8 cellular contexts compared by ENCODE assay signal in genomic region chr12:5745251-5745888, GRCh38.
DNase-seq lines count a peak whose midpoint lies in the region; ATAC-seq, FAIRE-seq and TF ChIP-seq lines count a peak whose summit lies in the region.

No MANE protein-coding gene starts in this region.

- H3K9me3 Mint-ChIP-seq in T-helper 2 cell treated with Interferon-gamma antibody and Interleukin-4, amounts not matched to agents 5 μg/mL and 100 μg/mL, for 36 hours, result no peaks in the 10 kb centered on the region

- H3K4me3 Mint-ChIP-seq in T-helper 2 cell treated with Interferon-gamma antibody and Interleukin-4, amounts not matched to agents 5 μg/mL and 100 μg/mL, for 36 hours, result no peak overlapping the region

- H3K79me2 ChIP-seq in Karpas-422 (ENCODE audit: low read length) (no peaks in the 10 kb centered on the region), HepG2 (ENCODE audit: insufficient read depth, low read length) (no peaks in the 10 kb centered on the region)

- H3K36me3 ChIP-seq in Karpas-422 (ENCODE audit: insufficient read depth, low read length) (no peaks in the 10 kb centered on the region), HepG2 (replicated peaks in 1 of 2; ENCODE audit: control insufficient read depth in 1 of 2, insufficient read depth in 2 of 2, low read length in 2 of 2) (no peaks in the 10 kb centered on the region)

- ATAC-seq in HepG2 (peak; percentile 94), GM21737 (IDR thresholded peaks at IDR 0.05; ENCODE audit: unreplicated experiment) (no peak)

- BruUV-seq in HepG2 (replicated peaks; lab: Mats Ljungman, UMichigan), result no TSS peak

- H3K27ac ChIP-seq in Karpas-422 (ENCODE audit: low read length), result no peak overlapping the region
- H3K27ac ChIP-seq in HepG2 (ENCODE audit: extremely low read length, insufficient read depth, low read length), result no peak overlapping the region

- no peaks in the 10 kb centered on the region for H3K9me2 ChIP-seq in Karpas-422 (replicated peaks; ENCODE audit: insufficient read depth, low read length)

- FAIRE-seq in HepG2 (lab: Jason Lieb, UNC), result no peak

- H3K27me3 ChIP-seq in Karpas-422 (ENCODE audit: low read length) (no peaks in the 10 kb centered on the region), HepG2 (ENCODE audit: control insufficient read depth in 1 of 2, insufficient read depth in 2 of 2, low read length in 2 of 2) (no peaks in the 10 kb centered on the region)

- H3K4me3 ChIP-seq in Karpas-422 (ENCODE audit: low read length) (no peak overlapping the region), HepG2 (replicated peaks in 1 of 3; ENCODE audit: insufficient read depth in 1 of 3, low read depth in 2 of 3, low read length in 3 of 3) (no peak overlapping the region)

- H3K36me3 Mint-ChIP-seq in T-helper 2 cell treated with Interferon-gamma antibody and Interleukin-4, amounts not matched to agents 5 μg/mL and 100 μg/mL, for 36 hours (ENCODE audit: low read depth), result no peaks in the 10 kb centered on the region

- H3K4me1 ChIP-seq in Karpas-422 (ENCODE audit: low read length) (no peaks in the 10 kb centered on the region), HepG2 (ENCODE audit: insufficient read depth, low read length) (no peaks in the 10 kb centered on the region)

- H3K9ac ChIP-seq in Karpas-422 (ENCODE audit: low read length) (no peak overlapping the region), HepG2 (ENCODE audit: insufficient read depth, low read depth, low read length) (no peak overlapping the region)

- no peaks in the 10 kb centered on the region for H3K9me3 ChIP-seq in Karpas-422 (ENCODE audit: low read length)
- no peaks in the 10 kb centered on the region for H3K9me3 ChIP-seq in HepG2 (ENCODE audit: low read length)

- H3K27me3 Mint-ChIP-seq in T-helper 2 cell treated with Interferon-gamma antibody and Interleukin-4, amounts not matched to agents 5 μg/mL and 100 μg/mL, for 36 hours (ENCODE audit: low read depth), result peaks cover 1% of the 10 kb centered on the region

- intact Hi-C loops in HepG2 (cut with micrococcal nuclease; ENCODE audit: unreplicated experiment), result loop anchor here (1.0 kb wide), 1 partner anchor 51 kb away; no protein-coding TSS in a partner anchor

- H3K4me2 ChIP-seq in Karpas-422 (ENCODE audit: low read depth, low read length, poor library complexity, severe bottlenecking) (no peak overlapping the region), HepG2 (ENCODE audit: low read depth, low read length) (no peak overlapping the region)

- H3K27ac Mint-ChIP-seq in T-helper 2 cell treated with Interferon-gamma antibody and Interleukin-4, amounts not matched to agents 5 μg/mL and 100 μg/mL, for 36 hours, result no peak overlapping the region

- TF ChIP-seq RAD21 in HepG2 (CRISPR knock-in tag; IDR thresholded peaks at IDR 0.05), result no peak

- TF ChIP-seq CTCF in HepG2 (CRISPR knock-in tag; IDR thresholded peaks at IDR 0.05), result peak; percentile 73

- POLR2A ChIA-PET in HepG2 (lab: Yijun Ruan, JAX), result no interaction called here

- peak; percentile 67 for DNase-seq in activated effector memory CD4-positive, alpha-beta T cell treated with anti-CD3 and anti-CD28 coated beads, Interleukin-2, amount 50 U/mL, for 16 hours
- no peak for DNase-seq in activated effector memory CD4-positive, alpha-beta T cell treated with Interleukin-2 at 50 U/mL for 16 hours
- DNase-seq in Karpas-422 (peak; percentile 87), cerebellar cortex (ENCODE audit: low spot score) (peak; percentile 30), HepG2 (ENCODE audit: low spot score) (peak; percentile 36)
- peak; percentile 34 for DNase-seq in T-helper 2 cell treated with Interferon-gamma antibody and Interleukin-4, amounts not matched to agents 5 μg/mL and 100 μg/mL, for 36 hours (ENCODE audit: low spot score)
- peak; percentile 15 to 44 for DNase-seq in stimulated activated CD8-positive, alpha-beta memory T cell treated with anti-CD3 and anti-CD28 coated beads, Interleukin-15, amount 100 ng/mL, for 48 hours (ENCODE audit: low read depth in 2 of 2)

- TF ChIP-seq EP300 in HepG2 (IDR thresholded peaks at IDR 0.05; ENCODE audit: low read depth in 2 of 2, low read length in 2 of 2) (no peak), HepG2 (CRISPR knock-in tag; IDR thresholded peaks at IDR 0.05; ENCODE audit: borderline replicate concordance) (no peak)

- in situ Hi-C loops in HepG2 (cut with HindIII; ENCODE audit: extremely low pct_ligation_motif_present, low pct_unique_long_range_greater_than_20kb), result loop anchor here (10.0 kb wide), 1 partner anchor 129 kb away; no protein-coding TSS in a partner anchor

- CTCF ChIA-PET in HepG2 (lab: Yijun Ruan, JAX; ENCODE audit: low intra/inter-chr PET ratio, low total read pairs), result interaction anchor here (1.7 kb wide), 1 partner anchor 51 kb away, joined by 9 read pairs; no protein-coding TSS in a partner anchor

- no peak for TF ChIP-seq POLR2A in HepG2 (IDR thresholded peaks at IDR 0.05; ENCODE audit: insufficient read depth in 1 of 2, low read depth in 2 of 2, low read length in 2 of 2)

- H3K4me1 Mint-ChIP-seq in T-helper 2 cell treated with Interferon-gamma antibody and Interleukin-4, amounts not matched to agents 5 μg/mL and 100 μg/mL, for 36 hours (ENCODE audit: low read depth), result no peaks in the 10 kb centered on the region

- H4K20me1 ChIP-seq in Karpas-422 (ENCODE audit: insufficient read depth, low read depth, low read length) (no peaks in the 10 kb centered on the region), HepG2 (ENCODE audit: insufficient read depth, low read length) (no peaks in the 10 kb centered on the region; the same call in 1 of the 2 replicates)

- H2AFZ ChIP-seq in Karpas-422 (ENCODE audit: low read length), result no peak overlapping the region
- H2AFZ ChIP-seq in HepG2 (ENCODE audit: low read length), result no peak overlapping the region

- 20% methylated on average over 5 of the region's 6 CpGs for WGBS in HepG2 (ENCODE audit: low lambda C conversion rate)

TF ChIP-seq in HepG2, 621 proteins besides CTCF, POLR2A, EP300 and RAD21 (continues in another document):
- TF ChIP-seq PRDM4 (CRISPR knock-in tag; IDR thresholded peaks at IDR 0.05; ENCODE audit: borderline replicate concordance) (no peak), STAG1 (CRISPR knock-in tag; IDR thresholded peaks at IDR 0.05) (peak; percentile 49), ZNF503 (CRISPR knock-in tag; IDR thresholded peaks at IDR 0.05) (no peak), ZNF564 (CRISPR knock-in tag; IDR thresholded peaks at IDR 0.05) (no peak), SETDB1 (CRISPR knock-in tag; IDR thresholded peaks at IDR 0.05; ENCODE audit: borderline replicate concordance) (no peak), SRSF4 (IDR thresholded peaks at IDR 0.05; ENCODE audit: low read depth, low read length, poor library complexity, severe bottlenecking) (no peak), CERS6 (CRISPR knock-in tag; IDR thresholded peaks at IDR 0.05) (no peak), SMC3 (IDR thresholded peaks at IDR 0.05; ENCODE audit: low read length) (peak; percentile 69), TRAFD1 (CRISPR knock-in tag; IDR thresholded peaks at IDR 0.05; ENCODE audit: borderline replicate concordance) (no peak)
